ENCODE assay signal across 20 cellular contexts in genomic region chr22:39871008-39871798, GRCh38. TPM values are rescaled to one million over a fixed set of nuclear protein-coding genes. Genes with fewer than 3 reads are reported as not detected.
DNase-seq lines count a peak whose midpoint lies in the region; ATAC-seq and TF ChIP-seq lines count a peak whose summit lies in the region.
"Had no signal": no experiment of that assay in that cellular context is flagged by ENCODE, and none has a peak within 500 bp of the region (broad histone marks: within the 10 kb centered on the region; RNA-seq: fewer than 3 reads in every experiment).

No MANE protein-coding gene starts in this region.

- no peak for TF ChIP-seq POLR2A in testis (IDR thresholded peaks at IDR 0.05)

- H3K4me3 ChIP-seq in LNCaP clone FGC (ENCODE audit: low read depth, low read length) (0 out of 2 replicates have a peak overlapping the region, but pooled peaks have one; percentile 13), testis (no peak overlapping the region)
- H3K4me3 ChIP-seq: GM12878 had no signal

- POLR2A ChIA-PET in activated CD8-positive, alpha-beta T cell treated with anti-CD3 and anti-CD28 coated beads for 36 hours (lab: Charles Lee) = interaction anchor here (1.2 kb wide), 2 partner anchors 9 to 91 kb away, joined by 4 read pairs; no protein-coding TSS in a partner anchor

- H3K4me3 Mint-ChIP-seq in activated CD8-positive, alpha-beta T cell treated with anti-CD3 and anti-CD28 coated beads for 36 hours = no peak overlapping the region
- H3K4me3 Mint-ChIP-seq: CD4-positive, alpha-beta T cell had no signal

- H3K27me3 ChIP-seq in testis = no peaks in the 10 kb centered on the region

- no peak overlapping the region for H3K27ac ChIP-seq in testis
- H3K27ac ChIP-seq: C4-2B had no signal

- no peak for ATAC-seq in activated CD8-positive, alpha-beta T cell treated with anti-CD3 and anti-CD28 coated beads for 36 hours
- ATAC-seq: GM12878, HCT116 had no signal

- no peaks in the 10 kb centered on the region for H3K9me3 ChIP-seq in testis

- no peaks in the 10 kb centered on the region for H3K4me1 ChIP-seq in testis

- DNase-seq in DMS53 treated with DMSO at 0.1 percent for 48 hours (lab: John Stamatoyannopoulos, UW; ENCODE audit: unreplicated experiment) (peak; percentile 12), LNCaP clone FGC (ENCODE audit: low read depth) (peak; percentile 57), epidermal melanocyte (ENCODE audit: insufficient read length, low spot score) (peak; percentile 24), testis (no peak)
- DNase-seq in activated CD8-positive, alpha-beta T cell treated with anti-CD3 and anti-CD28 coated beads for 36 hours = no peak
- DNase-seq in activated CD8-positive, alpha-beta memory T cell treated with anti-CD3 and anti-CD28 coated beads, Interleukin-2, amount 50 U/mL, for 48 hours = no peak
- DNase-seq: AML-193; CD4-positive, alpha-beta T cell; DMS153; DND-41; EL; GOT3; H7; IMR-90; KBM-7 had no signal

- H3K36me3 Mint-ChIP-seq in activated CD8-positive, alpha-beta T cell treated with anti-CD3 and anti-CD28 coated beads for 36 hours (ENCODE audit: low read depth) = no peaks in the 10 kb centered on the region

- no peak overlapping the region for H3K27ac Mint-ChIP-seq in activated CD8-positive, alpha-beta T cell treated with anti-CD3 and anti-CD28 coated beads for 36 hours
- H3K27ac Mint-ChIP-seq: CD4-positive, alpha-beta T cell had no signal

- WGBS in testis, 2 donors = 78 to 79% methylated on average over 5 of the region's 5 CpGs

- H3K9me3 Mint-ChIP-seq in activated CD8-positive, alpha-beta T cell treated with anti-CD3 and anti-CD28 coated beads for 36 hours = no peaks in the 10 kb centered on the region
- H3K9me3 Mint-ChIP-seq: CD4-positive, alpha-beta T cell had no signal

- intact Hi-C loops in testis (cut with DNase I; ENCODE audit: low total_unique reads) = no loop called here
- intact Hi-C loops in activated CD8-positive, alpha-beta T cell treated with anti-CD3 and anti-CD28 coated beads for 36 hours (cut with micrococcal nuclease) = no loop called here

- no peaks in the 10 kb centered on the region for H3K27me3 Mint-ChIP-seq in activated CD8-positive, alpha-beta T cell treated with anti-CD3 and anti-CD28 coated beads for 36 hours
- H3K27me3 Mint-ChIP-seq: CD4-positive, alpha-beta T cell had no signal

- H3K4me1 Mint-ChIP-seq in activated CD8-positive, alpha-beta T cell treated with anti-CD3 and anti-CD28 coated beads for 36 hours (ENCODE audit: low read depth) = peaks cover 8% of the 10 kb centered on the region

- TF ChIP-seq CTCF in LNCaP clone FGC (IDR thresholded peaks at IDR 0.05; ENCODE audit: control insufficient read depth, extremely low read depth, insufficient read depth) (no peak), testis (IDR thresholded peaks at IDR 0.05) (no peak)
- TF ChIP-seq CTCF in activated CD8-positive, alpha-beta T cell treated with anti-CD3 and anti-CD28 coated beads for 36 hours (IDR thresholded peaks at IDR 0.05) = no peak

- H3K36me3 ChIP-seq in testis (ENCODE audit: low read depth, missing control alignments) = no peaks in the 10 kb centered on the region

- CTCF ChIA-PET in activated CD8-positive, alpha-beta T cell treated with anti-CD3 and anti-CD28 coated beads for 36 hours (lab: Charles Lee) = interaction anchor here (0.8 to 1.2 kb wide), 5 partner anchors 15 to 372 kb away, joined by 3 read pairs; no protein-coding TSS in a partner anchor

RNA-seq across cellular contexts. Expression of gene ENTHD1, which starts 22.4 kb away (rescaled TPM):
- total RNA-seq in testis = 10 to 100 TPM; 10.9 to 12.0 TPM
- 21.1 TPM for polyA plus RNA-seq in testis (ENCODE audit: insufficient read depth, low read depth, low replicate concordance)
- under 1 TPM; 0.34 TPM for total RNA-seq in activated CD8-positive, alpha-beta T cell treated with anti-CD3 and anti-CD28 coated beads for 36 hours
- total RNA-seq: G401, H7, IMR-90 had no signal
- polyA plus RNA-seq: BJ, IMR-90 had no signal

RNA-seq across cellular contexts. Expression of gene GRAP2, which starts 29.7 kb away (rescaled TPM):
- 1 to 10 TPM; 5.3 to 6.1 TPM for total RNA-seq in testis
- 5.0 TPM for polyA plus RNA-seq in testis (ENCODE audit: insufficient read depth, low read depth, low replicate concordance)
- 10 to 100 TPM; 83.2 to 86.8 TPM for total RNA-seq in activated CD8-positive, alpha-beta T cell treated with anti-CD3 and anti-CD28 coated beads for 36 hours
- total RNA-seq: IMR-90 had no signal
- polyA plus RNA-seq: BJ, IMR-90 had no signal

Comparison
In these comparisons a context has a peak if more than half of its experiments do, and no peak if none do; other contexts are left out.
1. DNase-seq: peak in DMS53 treated with DMSO at 0.1 percent for 48 hours (single experiment), LNCaP clone FGC (single experiment) and epidermal melanocyte (single experiment); none in testis (single experiment), activated CD8-positive, alpha-beta T cell treated with anti-CD3 and anti-CD28 coated beads for 36 hours (single experiment) and activated CD8-positive, alpha-beta memory T cell treated with anti-CD3 and anti-CD28 coated beads, Interleukin-2, amount 50 U/mL, for 48 hours (single experiment).
2. RNA of gene ENTHD1, which starts 22.4 kb away (total RNA-seq): 10.9 to 12.0 TPM in testis; 0.34 TPM in activated CD8-positive, alpha-beta T cell treated with anti-CD3 and anti-CD28 coated beads for 36 hours; every median in the first group is over 4 times any median in the second.
3. RNA of gene GRAP2, which starts 29.7 kb away (total RNA-seq): 83.2 to 86.8 TPM in activated CD8-positive, alpha-beta T cell treated with anti-CD3 and anti-CD28 coated beads for 36 hours; 5.3 to 6.1 TPM in testis; every median in the first group is over 10 times any median in the second.